In genomic region chr4:76055005-76055404, GRCh38 we compare ENCODE assay signal across 8 cellular contexts. TPM values are rescaled to one million over a fixed set of nuclear protein-coding genes. Genes with fewer than 3 reads are reported as not detected.
A peak's percentile ranks its signal among the peaks of the same experiment; 100 is the strongest.
DNase-seq lines count a peak whose midpoint lies in the region; ATAC-seq and TF ChIP-seq lines count a peak whose summit lies in the region.

No MANE protein-coding gene starts in this region.

- H3K9ac ChIP-seq in OCI-LY3 (ENCODE audit: low read length) (peak overlapping the region; percentile 90), mesenchymal stem cell (ENCODE audit: low read length) (no peak overlapping the region)

- no peak overlapping the region for H3K18ac ChIP-seq in mesenchymal stem cell (ENCODE audit: low read depth in 1 of 2, low read length in 2 of 2)

- no peaks in the 10 kb centered on the region for H3K27me3 ChIP-seq in OCI-LY3 (ENCODE audit: low read depth, low read length)
- H3K27me3 ChIP-seq in mesenchymal stem cell (ENCODE audit: control insufficient read depth in 1 of 2, insufficient read depth in 1 of 2, low read length in 2 of 2), result peaks cover 7 to 18% of the 10 kb centered on the region in 2 experiments

- no peak overlapping the region for H4K91ac ChIP-seq in mesenchymal stem cell (ENCODE audit: low read length)

- no peak overlapping the region for H2AK5ac ChIP-seq in mesenchymal stem cell (ENCODE audit: low read length, severe bottlenecking)

- H3K4me1 ChIP-seq in OCI-LY3 (ENCODE audit: low read length), result peaks cover 70% of the 10 kb centered on the region
- H3K4me1 ChIP-seq in mesenchymal stem cell (ENCODE audit: control insufficient read depth, insufficient read depth, low read depth, low read length), result no peaks in the 10 kb centered on the region

- H3K27ac ChIP-seq in OCI-LY3 (ENCODE audit: low read length) (peak overlapping the region; percentile 95), mesenchymal stem cell (ENCODE audit: low read length, poor library complexity, severe bottlenecking) (no peak overlapping the region)

- H3K36me3 ChIP-seq in OCI-LY3 (replicated peaks; ENCODE audit: low read depth, low read length) (peaks cover 3% of the 10 kb centered on the region), mesenchymal stem cell (ENCODE audit: control insufficient read depth in 1 of 2, insufficient read depth in 2 of 2, low read depth in 1 of 2, low read length in 2 of 2) (no peaks in the 10 kb centered on the region)

- no peaks in the 10 kb centered on the region for H3K79me1 ChIP-seq in mesenchymal stem cell (replicated peaks; ENCODE audit: low read length, poor library complexity, severe bottlenecking)

- no peaks in the 10 kb centered on the region for H3K9me3 ChIP-seq in OCI-LY3 (ENCODE audit: insufficient read depth, low read length)
- no peaks in the 10 kb centered on the region for H3K9me3 ChIP-seq in mesenchymal stem cell (ENCODE audit: control insufficient read depth, low read length)

- H2AFZ ChIP-seq in OCI-LY3 (ENCODE audit: low read depth, low read length) (no peak overlapping the region), mesenchymal stem cell (ENCODE audit: low read depth, low read length) (no peak overlapping the region)

- H3K4me3 ChIP-seq in OCI-LY3 (ENCODE audit: low read length), result peak overlapping the region; percentile 43
- H3K4me3 ChIP-seq in mesenchymal stem cell (ENCODE audit: insufficient read depth in 1 of 2, low read depth in 1 of 2, low read length in 2 of 2), result no peak overlapping the region

- peak; percentile 67 for DNase-seq in GM10248 (ENCODE audit: extremely low spot score)
- DNase-seq in EL, result no peak
- no peak for DNase-seq in HEK293T (ENCODE audit: extremely low spot score)
- no peak for DNase-seq in mesenchymal stem cell
- DNase-seq in activated CD4-positive, CD25-positive, alpha-beta regulatory T cell treated with anti-CD3 and anti-CD28 coated beads, Interleukin-2, amount 50 U/mL, for 72 hours, result no peak

- no peak overlapping the region for H3K14ac ChIP-seq in mesenchymal stem cell (ENCODE audit: low read length in 2 of 2)

- no peak overlapping the region for H2BK12ac ChIP-seq in mesenchymal stem cell (ENCODE audit: low read length in 2 of 2)

- H4K20me1 ChIP-seq in OCI-LY3 (ENCODE audit: insufficient read depth, low read length), result no peaks in the 10 kb centered on the region

- H3K4ac ChIP-seq in mesenchymal stem cell (ENCODE audit: low read depth in 1 of 2, low read length in 2 of 2), result no peak overlapping the region

- H3K4me2 ChIP-seq in OCI-LY3 (ENCODE audit: low read length) (peak overlapping the region; percentile 77), mesenchymal stem cell (ENCODE audit: low read length, poor library complexity, severe bottlenecking) (no peak overlapping the region)

- TF ChIP-seq CTCF in GM10248 (IDR thresholded peaks at IDR 0.05; ENCODE audit: control extremely low read depth, extremely low read depth, low read depth, missing control alignments) (no peak), OCI-LY3 (IDR thresholded peaks at IDR 0.05; ENCODE audit: low read depth, low read length) (no peak)

- 80% methylated on average over 1 of the region's 2 CpGs for WGBS in mesenchymal stem cell

- no peak overlapping the region for H3K23ac ChIP-seq in mesenchymal stem cell (ENCODE audit: low read length in 2 of 2)

- no peak overlapping the region for H2BK15ac ChIP-seq in mesenchymal stem cell (ENCODE audit: low read depth, poor library complexity, severe bottlenecking)

- no peak overlapping the region for H4K8ac ChIP-seq in mesenchymal stem cell (ENCODE audit: low read length)

- POLR2A ChIA-PET in GM10248 (lab: Yijun Ruan, JAX) (no interaction called here), HEK293T (lab: Yijun Ruan, JAX) (no interaction called here)

- H2BK5ac ChIP-seq in mesenchymal stem cell (ENCODE audit: low read depth, low read length, poor library complexity, severe bottlenecking), result no peak overlapping the region

- ATAC-seq in GM19035 (IDR thresholded peaks at IDR 0.05; ENCODE audit: unreplicated experiment), result peak; percentile 97
- peak; percentile 98 for ATAC-seq in HG02885 (IDR thresholded peaks at IDR 0.05; ENCODE audit: poor library complexity, unreplicated experiment)

- CTCF ChIA-PET in GM10248 (lab: Yijun Ruan, JAX) (interaction anchor here (1.0 to 4.1 kb wide), 5 partner anchors 12 to 63 kb away, joined by 3 to 32 read pairs (median 3); no protein-coding TSS in a partner anchor), HEK293T (lab: Yijun Ruan, JAX) (interaction anchor here (1.0 to 1.7 kb wide), 2 partner anchors 32 to 59 kb away, joined by 3 to 6 read pairs; no protein-coding TSS in a partner anchor)

- H3K79me2 ChIP-seq in OCI-LY3 (ENCODE audit: low read length), result peaks cover 7% of the 10 kb centered on the region; the same call in 1 of the 2 replicates

- no peak overlapping the region for H2BK120ac ChIP-seq in mesenchymal stem cell (ENCODE audit: low read depth, low read length)

TF ChIP-seq in HEK293T, 16 proteins besides CTCF, POLR2A, EP300 and RAD21:
- TF ChIP-seq CTBP1 (IDR thresholded peaks at IDR 0.05; ENCODE audit: borderline replicate concordance) (no peak), FOXA1 (IDR thresholded peaks at IDR 0.05) (no peak), ELF4 (IDR thresholded peaks at IDR 0.05) (no peak), ZNF384 (IDR thresholded peaks at IDR 0.05) (no peak), FOXM1 (IDR thresholded peaks at IDR 0.05; ENCODE audit: borderline replicate concordance) (no peak), TARDBP (IDR thresholded peaks at IDR 0.05) (no peak), FOXK2 (IDR thresholded peaks at IDR 0.05) (no peak), LEF1 (IDR thresholded peaks at IDR 0.05; ENCODE audit: borderline replicate concordance) (no peak), ARNT (IDR thresholded peaks at IDR 0.05) (no peak), SP1 (IDR thresholded peaks at IDR 0.05) (no peak), BHLHE40 (IDR thresholded peaks at IDR 0.05; ENCODE audit: borderline replicate concordance) (no peak), NFRKB (IDR thresholded peaks at IDR 0.05) (no peak)
- TF ChIP-seq, protein P1, sequence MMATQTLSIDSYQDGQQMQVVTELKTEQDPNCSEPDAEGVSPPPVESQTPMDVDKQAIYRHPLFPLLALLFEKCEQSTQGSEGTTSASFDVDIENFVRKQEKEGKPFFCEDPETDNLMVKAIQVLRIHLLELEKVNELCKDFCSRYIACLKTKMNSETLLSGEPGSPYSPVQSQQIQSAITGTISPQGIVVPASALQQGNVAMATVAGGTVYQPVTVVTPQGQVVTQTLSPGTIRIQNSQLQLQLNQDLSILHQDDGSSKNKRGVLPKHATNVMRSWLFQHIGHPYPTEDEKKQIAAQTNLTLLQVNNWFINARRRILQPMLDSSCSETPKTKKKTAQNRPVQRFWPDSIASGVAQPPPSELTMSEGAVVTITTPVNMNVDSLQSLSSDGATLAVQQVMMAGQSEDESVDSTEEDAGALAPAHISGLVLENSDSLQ (IDR thresholded peaks at IDR 0.05), result no peak
TF ChIP-seq in HEK293T: peak in this region for 0.

RNA-seq across cellular contexts. Expression of gene CXCL11, which starts 19.1 kb away (rescaled TPM):
- 0.03 TPM for polyA plus RNA-seq in mesenchymal stem cell (2013, experiment 1 of 2)
- polyA plus RNA-seq in mesenchymal stem cell (2013, experiment 2 of 2), result not detected

RNA-seq across cellular contexts. Expression of gene ART3, which starts 19.5 kb away (rescaled TPM):
- polyA plus RNA-seq in mesenchymal stem cell (2013, experiment 1 of 2), result 0.36 TPM
- polyA plus RNA-seq in mesenchymal stem cell (2013, experiment 2 of 2), result 0.25 TPM

RNA-seq across cellular contexts. Expression of gene CXCL10, which starts 31.7 kb away (rescaled TPM):
- polyA plus RNA-seq in mesenchymal stem cell (2013, experiment 1 of 2), result 0.40 TPM
- polyA plus RNA-seq in mesenchymal stem cell (2013, experiment 2 of 2), result 0.45 TPM

RNA-seq across cellular contexts. Expression of gene CXCL9, which starts 47.7 kb away (rescaled TPM):
- polyA plus RNA-seq in mesenchymal stem cell (2013, experiment 1 of 2), result 0.01 TPM
- polyA plus RNA-seq in mesenchymal stem cell (2013, experiment 2 of 2), result 0.01 TPM
